7 cellular contexts compared by ENCODE assay signal in the genomic region with DNA sequence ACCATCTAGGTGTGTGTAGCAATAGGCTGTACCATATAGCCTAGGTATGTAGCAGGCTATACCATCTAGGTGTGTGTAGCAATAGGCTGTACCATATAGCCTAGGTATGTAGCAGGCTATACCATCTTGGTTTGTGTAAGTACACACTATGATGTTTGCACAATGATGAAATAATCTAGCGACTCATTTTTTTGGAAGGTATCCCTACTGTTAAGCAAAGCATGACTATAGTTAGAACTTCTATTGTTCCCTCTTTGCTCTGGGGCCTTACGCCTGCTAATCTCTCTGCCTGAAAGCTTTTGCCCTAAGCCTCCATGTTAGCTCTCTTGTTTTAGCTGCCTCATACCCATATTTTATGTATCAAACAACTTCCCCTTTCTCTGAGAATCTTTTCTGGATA.
DNase-seq lines count a peak whose midpoint lies in the region; ATAC-seq and TF ChIP-seq lines count a peak whose summit lies in the region.
"Not testable (repeated sequence)": the region's sequence is repeated elsewhere in the genome, so short reads cannot be mapped to it uniquely, and the experiment has no call there.

No MANE protein-coding gene starts in this region.

- H3K9me3 ChIP-seq in MG63, result not testable (repeated sequence)

- not testable (repeated sequence) for H3K4me3 ChIP-seq in MG63; astrocyte of the spinal cord (ENCODE audit: low read depth, low read length)

- peak; percentile 25 for ATAC-seq in esophagus mucosa

- TF ChIP-seq CTCF in astrocyte of the spinal cord (IDR thresholded peaks at IDR 0.05; ENCODE audit: low read depth, low read length), result not testable (repeated sequence)

- not testable (repeated sequence) for H3K27me3 ChIP-seq in MG63

- in situ Hi-C loops in astrocyte of the spinal cord (cut with HindIII; ENCODE audit: low sequenced_read_pairs), result not testable (repeated sequence)

- DNase-seq in DMS53 (lab: John Stamatoyannopoulos, UW), result peak; percentile 48
- peak; percentile 0 for DNase-seq in MG63
- DNase-seq in NCI-H69 (lab: John Stamatoyannopoulos, UW), result peak; percentile 91
- peak; percentile 9 for DNase-seq in astrocyte of the spinal cord (ENCODE audit: low read depth, low spot score)
- peak; percentile 24 for DNase-seq in kidney glomerular epithelial cell (lab: John Stamatoyannopoulos, UW)
- peak; percentile 71 for DNase-seq in renal cortical epithelial cell (ENCODE audit: low read depth)

- not testable (repeated sequence) for H3K36me3 ChIP-seq in MG63

Comparison
In these comparisons a context has a peak if more than half of its experiments do, and no peak if none do; other contexts are left out.
1. DNase-seq: peak in every context shown above with its lines; median percentile 91 in NCI-H69; 71 in renal cortical epithelial cell; 48 in DMS53; 24 in kidney glomerular epithelial cell; 9 in astrocyte of the spinal cord; 0 in MG63.